Comparison of ENCODE assay signal across 8 cellular contexts in the genomic region with DNA sequence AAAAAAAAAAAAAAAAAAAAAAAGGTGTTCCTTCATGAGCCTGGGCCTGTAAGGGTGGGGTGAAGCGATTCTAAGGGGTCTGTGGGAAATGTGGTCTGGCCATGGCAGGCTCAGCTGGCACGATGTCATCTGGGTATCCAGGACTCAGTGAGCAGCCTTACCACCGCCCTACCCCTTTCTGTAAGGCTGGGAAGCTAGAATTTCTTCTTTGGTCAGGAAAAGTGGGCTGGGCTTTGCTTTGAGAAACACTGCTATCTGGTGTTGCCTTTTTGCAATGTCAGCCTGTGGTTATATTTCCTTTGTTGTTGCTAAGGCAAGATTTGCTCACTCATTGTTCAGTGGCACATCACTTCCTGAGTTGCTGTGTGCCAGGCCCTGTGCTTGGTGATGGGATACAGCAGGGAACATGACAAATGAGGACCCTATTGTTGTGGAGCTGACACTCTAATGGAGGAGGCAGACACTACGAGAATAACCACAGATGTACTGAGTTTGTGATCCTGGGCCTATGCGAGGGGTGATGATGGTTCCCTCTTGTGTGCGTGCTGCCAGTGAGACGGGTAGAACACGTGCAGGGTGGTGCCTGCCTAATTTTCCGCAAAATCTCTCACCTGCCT. TPM values are rescaled to one million over a fixed set of nuclear protein-coding genes. Genes with fewer than 3 reads are reported as not detected.
DNase-seq lines count a peak whose midpoint lies in the region; ATAC-seq, FAIRE-seq and TF ChIP-seq lines count a peak whose summit lies in the region.

No MANE protein-coding gene starts in this region.

- POLR2A ChIA-PET in CD4-positive, alpha-beta memory T cell (lab: Charles Lee; ENCODE audit: partially characterized antibody): interaction anchor here (0.7 to 3.4 kb wide), 4 partner anchors 26 to 80 kb away, joined by 3 to 19 read pairs (median 4); a partner anchor contains a TSS
- POLR2A ChIA-PET in PC-3 (lab: Charles Lee; ENCODE audit: unreplicated experiment) (interaction anchor here (0.6 kb wide), 2 partner anchors 63 to 80 kb away, joined by 4 to 5 read pairs; no protein-coding TSS in a partner anchor), GM12878 (lab: Charles Lee) (interaction anchor here (0.7 kb wide), 1 partner anchor 74 kb away, joined by 4 read pairs; no protein-coding TSS in a partner anchor)

- H3K4me1 ChIP-seq in CD4-positive, alpha-beta memory T cell (ENCODE audit: insufficient read depth, low read length): peaks cover 22% of the 10 kb centered on the region
- H3K4me1 ChIP-seq in GM23338 (ENCODE audit: insufficient read depth) (peaks cover 24% of the 10 kb centered on the region), PC-3 (ENCODE audit: insufficient read depth, low read length) (peaks cover 8% of the 10 kb centered on the region; the same call in 1 of the 2 replicates), GM12878 (ENCODE audit: control insufficient read depth, insufficient read depth, low read length) (no peaks in the 10 kb centered on the region), left lung (peaks cover 5 to 20% of the 10 kb centered on the region in 2 donors)

- H3K9me3 ChIP-seq in CD4-positive, alpha-beta memory T cell (ENCODE audit: control insufficient read depth in 1 of 2, low read length in 2 of 2): no peaks in the 10 kb centered on the region
- H3K9me3 ChIP-seq in PC-3 (ENCODE audit: low read length) (no peaks in the 10 kb centered on the region), GM12878 (replicated peaks; ENCODE audit: control insufficient read depth, insufficient read depth, low read length) (no peaks in the 10 kb centered on the region; the same call in 2 of the 3 replicates), left lung (no peaks in the 10 kb centered on the region)

- FAIRE-seq in GM12878 (lab: Jason Lieb, UNC): peak; percentile 49

- H2AFZ ChIP-seq in GM23338 (peak overlapping the region; percentile 35; the same call in 1 of the 2 replicates), PC-3 (ENCODE audit: low read length) (peak overlapping the region; percentile 52), GM12878 (ENCODE audit: control insufficient read depth, low read depth, low read length) (peak overlapping the region; percentile 3; the same call in 1 of the 2 replicates)

- RAD21 ChIA-PET in GM12878 (lab: Charles Lee; ENCODE audit: unreplicated experiment): interaction anchor here (0.6 to 1.8 kb wide), 3 partner anchors 34 to 107 kb away, joined by 4 to 8 read pairs (median 4); no protein-coding TSS in a partner anchor

- peaks cover 9% of the 10 kb centered on the region for H3K27me3 ChIP-seq in CD4-positive, alpha-beta memory T cell (ENCODE audit: insufficient read depth, low read length)
- peaks cover 14% of the 10 kb centered on the region for H3K27me3 ChIP-seq in GM23338 (ENCODE audit: insufficient read depth)
- peaks cover 25% of the 10 kb centered on the region for H3K27me3 ChIP-seq in PC-3 (ENCODE audit: low read length)
- peaks cover 12 to 13% of the 10 kb centered on the region in 2 experiments for H3K27me3 ChIP-seq in GM12878 (replicated peaks in 1 of 2; ENCODE audit: control insufficient read depth in 2 of 2, insufficient read depth in 2 of 2, low read length in 1 of 2)
- H3K27me3 ChIP-seq in left lung: peaks cover 13 to 35% of the 10 kb centered on the region in 2 donors

- H3K36me3 Mint-ChIP-seq in CD4-positive, alpha-beta memory T cell: no peaks in the 10 kb centered on the region
- H3K36me3 Mint-ChIP-seq in GM23338 (ENCODE audit: low read depth): no peaks in the 10 kb centered on the region; the same call in 2 of the 3 replicates
- peaks cover under 1% of the 10 kb centered on the region for H3K36me3 Mint-ChIP-seq in progenitor cell of endocrine pancreas (ENCODE audit: insufficient read depth)

- 10% methylated on average over 9 of the region's 9 CpGs for WGBS in GM12878 (ENCODE audit: insufficient coverage, insufficient replicate concordance, low lambda C conversion rate, missing lambda C conversion rate)

- H3F3A ChIP-seq in GM23338 (replicated peaks; ENCODE audit: low read depth): no peaks in the 10 kb centered on the region
- no peaks in the 10 kb centered on the region for H3F3A ChIP-seq in PC-3 (ENCODE audit: low read length, unreplicated experiment)

- SMC1A ChIA-PET in GM12878 (lab: Charles Lee; ENCODE audit: uncharacterized antibody, unreplicated experiment): interaction anchor here (0.6 to 1.5 kb wide), 6 partner anchors 13 to 224 kb away, joined by 3 to 5 read pairs (median 4); no protein-coding TSS in a partner anchor

- TF ChIP-seq POLR2A in GM12878 (IDR thresholded peaks at IDR 0.05; ENCODE audit: low read depth, low read length): no peak

- CTCF ChIA-PET in CD4-positive, alpha-beta memory T cell (lab: Charles Lee; ENCODE audit: partially characterized antibody): interaction anchor here (1.0 to 5.0 kb wide), 7 partner anchors 11 to 105 kb away, joined by 3 to 37 read pairs (median 4); a partner anchor contains a TSS
- CTCF ChIA-PET in PC-3 (lab: Charles Lee): interaction anchor here (0.6 to 1.1 kb wide), 5 partner anchors 47 to 135 kb away, joined by 3 to 15 read pairs (median 4); no protein-coding TSS in a partner anchor
- CTCF ChIA-PET in GM12878 (lab: Yijun Ruan, JAX): interaction anchor here (0.6 to 5.1 kb wide), 6 partner anchors 21 to 106 kb away, joined by 3 to 46 read pairs (median 4); no protein-coding TSS in a partner anchor

- H3K36me3 ChIP-seq in CD4-positive, alpha-beta memory T cell (ENCODE audit: insufficient read depth, low read length): no peaks in the 10 kb centered on the region
- H3K36me3 ChIP-seq in GM23338 (ENCODE audit: insufficient read depth) (no peaks in the 10 kb centered on the region), PC-3 (ENCODE audit: low read depth, low read length) (no peaks in the 10 kb centered on the region), GM12878 (ENCODE audit: control insufficient read depth in 2 of 2, insufficient read depth in 2 of 2, low read length in 1 of 2) (no peaks in the 10 kb centered on the region), left lung (no peaks in the 10 kb centered on the region)

- H3K27ac Mint-ChIP-seq in CD4-positive, alpha-beta memory T cell: peak overlapping the region in 6 of 7 donors; percentile 22 to 96 (median 92)
- peak overlapping the region; percentile 79; the same call in 1 of the 2 replicates for H3K27ac Mint-ChIP-seq in GM23338
- no peak overlapping the region for H3K27ac Mint-ChIP-seq in progenitor cell of endocrine pancreas

- H3K79me2 ChIP-seq in GM23338 (replicated peaks; ENCODE audit: insufficient read depth): no peaks in the 10 kb centered on the region
- H3K79me2 ChIP-seq in PC-3 (ENCODE audit: low read length): no peaks in the 10 kb centered on the region
- H3K79me2 ChIP-seq in GM12878 (ENCODE audit: control insufficient read depth, insufficient read depth, low read length): no peaks in the 10 kb centered on the region

- in situ Hi-C loops in GM12878 (cut with MboI): no loop called here

- H3K4me3 Mint-ChIP-seq in CD4-positive, alpha-beta memory T cell: peak overlapping the region in 2 of 8 donors; percentile 14 to 51
- no peak overlapping the region for H3K4me3 Mint-ChIP-seq in GM23338
- no peak overlapping the region for H3K4me3 Mint-ChIP-seq in progenitor cell of endocrine pancreas (ENCODE audit: low read depth)

- no peak overlapping the region for H3K27ac ChIP-seq in CD4-positive, alpha-beta memory T cell (ENCODE audit: low read depth, low read length)
- no peak overlapping the region for H3K27ac ChIP-seq in GM23338 (ENCODE audit: low read depth)
- H3K27ac ChIP-seq in PC-3 (ENCODE audit: low read length): no peak overlapping the region
- H3K27ac ChIP-seq in GM12878 (ENCODE audit: control insufficient read depth, insufficient read depth): no peak overlapping the region
- peak overlapping the region in 1 of 2 donors; percentile 68 for H3K27ac ChIP-seq in left lung

- H3K9ac ChIP-seq in PC-3 (ENCODE audit: low read length) (no peak overlapping the region), GM12878 (ENCODE audit: control insufficient read depth, insufficient read depth, low read length) (no peak overlapping the region)

- no peak overlapping the region for H3K4me3 ChIP-seq in CD4-positive, alpha-beta memory T cell (ENCODE audit: low read length in 2 of 2)
- H3K4me3 ChIP-seq in GM23338 (no peak overlapping the region), PC-3 (ENCODE audit: low read length) (no peak overlapping the region), GM12878 (no peak overlapping the region), left lung (no peak overlapping the region)

- no peaks in the 10 kb centered on the region for H3K9me3 Mint-ChIP-seq in CD4-positive, alpha-beta memory T cell
- H3K9me3 Mint-ChIP-seq in GM23338 (peaks cover 2% of the 10 kb centered on the region; the same call in 2 of the 3 replicates), progenitor cell of endocrine pancreas (ENCODE audit: low read depth) (no peaks in the 10 kb centered on the region)

- peak; percentile 13 to 56; a peak in 2 of 4 replicates for TF ChIP-seq CTCF in GM23338 (conservative IDR thresholded peaks at IDR 0.05; ENCODE audit: low read depth in 2 of 2)
- TF ChIP-seq CTCF in PC-3 (conservative IDR thresholded peaks at IDR 0.05; ENCODE audit: low read depth, low read length): peak; percentile 69
- TF ChIP-seq CTCF in GM12878 (IDR thresholded peaks at IDR 0.05 in 2 of 3, conservative IDR thresholded peaks at IDR 0.05 in 1 of 3; ENCODE audit: control insufficient read depth in 2 of 3, extremely low read depth in 1 of 3, insufficient read depth in 1 of 3, low read depth in 3 of 3, low read length in 3 of 3): peak; percentile 38 to 60 (median 44); a peak in 4 of 6 replicates
- no peak for TF ChIP-seq CTCF in left lung (IDR thresholded peaks at IDR 0.05)
- TF ChIP-seq CTCF in progenitor cell of endocrine pancreas (IDR thresholded peaks at IDR 0.05; ENCODE audit: unreplicated experiment): no peak

- peaks cover 19 to 30% of the 10 kb centered on the region in 2 donors for H3K27me3 Mint-ChIP-seq in CD4-positive, alpha-beta memory T cell
- H3K27me3 Mint-ChIP-seq in GM23338 (ENCODE audit: insufficient read depth, low read depth, poor library complexity) (peaks cover 29% of the 10 kb centered on the region), progenitor cell of endocrine pancreas (peaks cover 65% of the 10 kb centered on the region)

- peak; percentile 71 for TF ChIP-seq RAD21 in GM12878 (IDR thresholded peaks at IDR 0.05; ENCODE audit: insufficient read depth, low read depth, low read length)

- H3K4me2 ChIP-seq in GM23338 (no peak overlapping the region), PC-3 (ENCODE audit: low read length) (no peak overlapping the region), GM12878 (ENCODE audit: control insufficient read depth, insufficient read depth) (no peak overlapping the region)

- intact Hi-C loops in CD4-positive, alpha-beta memory T cell (cut with micrococcal nuclease): loop anchor here (1.0 kb wide), 1 partner anchor 77 kb away; no protein-coding TSS in a partner anchor
- intact Hi-C loops in PC-3 (cut with micrococcal nuclease): loop anchor here (1.0 to 5.0 kb wide), 3 partner anchors 46 to 77 kb away; a partner anchor contains a TSS
- intact Hi-C loops in GM12878 (cut with micrococcal nuclease; ENCODE audit: unreplicated experiment): loop anchor here (2.0 kb wide), 1 partner anchor 77 kb away; no protein-coding TSS in a partner anchor
- intact Hi-C loops in left lung (cut with DNase I): loop anchor here in 1 of 2 donors (10.0 kb wide), 1 partner anchor 79 kb away; no protein-coding TSS in a partner anchor

- H4K20me1 ChIP-seq in GM23338 (replicated peaks; ENCODE audit: insufficient read depth) (no peaks in the 10 kb centered on the region), PC-3 (ENCODE audit: low read length) (no peaks in the 10 kb centered on the region), GM12878 (ENCODE audit: control insufficient read depth, insufficient read depth) (no peaks in the 10 kb centered on the region)

- H3K9me2 ChIP-seq in GM23338 (ENCODE audit: insufficient read depth): no peaks in the 10 kb centered on the region
- no peaks in the 10 kb centered on the region for H3K9me2 ChIP-seq in PC-3 (replicated peaks; ENCODE audit: low read length)

- TF ChIP-seq EP300 in GM12878 (IDR thresholded peaks at IDR 0.05; ENCODE audit: borderline replicate concordance in 1 of 2, control insufficient read depth in 1 of 2, low read depth in 2 of 2, low read length in 2 of 2): no peak

- no TSS peak for BruUV-seq in PC-3 (replicated peaks; lab: Mats Ljungman, UMichigan)
- no TSS peak for BruUV-seq in GM12878 (replicated peaks; lab: Mats Ljungman, UMichigan)

- DNase-seq in CD4-positive, alpha-beta memory T cell: peak; percentile 40 to 68 (median 60)
- peak; percentile 69 for DNase-seq in GM23338 (ENCODE audit: low spot score)
- DNase-seq in PC-3: peak; percentile 87
- no peak for DNase-seq in GM12878 (ENCODE audit: low read depth, low spot score)
- DNase-seq in left lung: no peak
- no peak for DNase-seq in T-helper 9 cell
- DNase-seq in progenitor cell of endocrine pancreas (ENCODE audit: low spot score, unreplicated experiment): no peak

- peaks cover 18 to 27% (median 21%) of the 10 kb centered on the region in 4 donors for H3K4me1 Mint-ChIP-seq in CD4-positive, alpha-beta memory T cell
- H3K4me1 Mint-ChIP-seq in GM23338 (peaks cover 37% of the 10 kb centered on the region), progenitor cell of endocrine pancreas (ENCODE audit: low read depth) (peaks cover 2% of the 10 kb centered on the region)

- peak; percentile 13; the same call in 2 of the 3 replicates for ATAC-seq in GM23338
- ATAC-seq in PC-3: peak; percentile 72
- ATAC-seq in GM12878: peak; percentile 79
- peak; percentile 73 for ATAC-seq in left lung
- no peak for ATAC-seq in GM21360 (IDR thresholded peaks at IDR 0.05; ENCODE audit: unreplicated experiment)

RNA-seq across cellular contexts. Expression of a gene that starts 45.9 kb away (rescaled TPM):
- total RNA-seq in CD4-positive, alpha-beta memory T cell: 10 to 100 TPM; 73.8 to 78.4 TPM
- 10 to 100 TPM; 30.8 to 88.8 TPM for polyA plus RNA-seq in CD4-positive, alpha-beta memory T cell
- 11.1 and 12.1 TPM in 2 replicates for total RNA-seq in GM23338 (2014; rRNA removed; shearing (Covaris generic))
- polyA plus RNA-seq in GM23338 (2016; fragmentation: Nextera tagmentation; extraction: Ambion mirVana): 6.1 and 6.2 TPM in 2 replicates
- total RNA-seq in PC-3 (2014; rRNA removed): 18.8 and 18.9 TPM in 2 replicates
- total RNA-seq in GM12878 (2013; cell fraction: nucleolus; rRNA removed): 51.3 and 51.5 TPM in 2 replicates
- total RNA-seq in GM12878 (2014; rRNA removed): 31.5 and 32.1 TPM in 2 replicates
- 26.3 and 27.8 TPM in 2 replicates for total RNA-seq in GM12878 (2014; rRNA removed; fragmentation: Illumina TruSeq; extraction: Trizol)
- total RNA-seq in GM12878 (2021): 29.8 and 30.6 TPM in 2 replicates
- 14.5 TPM for polyA plus RNA-seq in GM12878 (2011; ENCODE audit: low read depth)
- 6.9 and 9.1 TPM in 2 replicates for polyA plus RNA-seq in GM12878 (2011; rRNA removed)
- polyA plus RNA-seq in GM12878 (2011; cell fraction: cytosol; rRNA removed): 14.1 and 18.0 TPM in 2 replicates
- 6.9 and 11.6 TPM in 2 replicates for polyA plus RNA-seq in GM12878 (2011; cell fraction: nucleus; rRNA removed)
- 16.7 and 17.2 TPM in 2 replicates for polyA plus RNA-seq in GM12878 (2012)
- 26.4 and 28.5 TPM in 2 replicates for polyA plus RNA-seq in GM12878 (2014; fragmentation: Illumina TruSeq; extraction: Trizol)
- 10 to 100 TPM in 1 of 2 experiments, 1 to 10 TPM in 1; 7.4 to 14.6 TPM for polyA plus RNA-seq in GM12878 (2014; fragmentation: Nextera tagmentation; extraction: Ambion mirVana)
- 16.4 and 18.2 TPM in 2 replicates for polyA plus RNA-seq in GM12878 (2014; rRNA removed)
- polyA plus RNA-seq in GM12878 (2016; fragmentation: Nextera tagmentation; extraction: Ambion mirVana): 10 to 100 TPM; 24.9 to 27.2 TPM
- polyA minus RNA-seq in GM12878 (2011; rRNA and poly(A)+ RNA removed): 30.2 and 32.8 TPM in 2 replicates
- polyA minus RNA-seq in GM12878 (2011; cell fraction: cytosol; rRNA and poly(A)+ RNA removed): 14.2 and 16.9 TPM in 2 replicates
- 15.8 and 18.1 TPM in 2 replicates for polyA minus RNA-seq in GM12878 (2011; cell fraction: nucleus; rRNA and poly(A)+ RNA removed)
- 10 to 100 TPM; 39.6 to 41.0 TPM for total RNA-seq in left lung
- 10.0 and 10.7 TPM in 2 replicates for total RNA-seq in progenitor cell of endocrine pancreas

Comparison
In these comparisons a context has a peak if more than half of its experiments do, and no peak if none do; other contexts are left out.
1. DNase-seq: peak in CD4-positive, alpha-beta memory T cell (5 of 5), GM23338 (single experiment) and PC-3 (single experiment); none in GM12878 (single experiment), left lung (0 of 2), T-helper 9 cell (single experiment) and progenitor cell of endocrine pancreas (single experiment).
2. CTCF ChIP-seq: peak in GM23338 (2 of 2), PC-3 (single experiment) and GM12878 (3 of 3); none in left lung (0 of 2) and progenitor cell of endocrine pancreas (single experiment).
3. Peak in every context shown above with its lines, with median percentiles within 50 percentile points of each other: H2AFZ ChIP-seq.